ENCODE assay signal across 8 cellular contexts in genomic region chr21:35616090-35616489, GRCh38.
A peak's percentile ranks its signal among the peaks of the same experiment; 100 is the strongest.
DNase-seq lines count a peak whose midpoint lies in the region; ATAC-seq, FAIRE-seq and TF ChIP-seq lines count a peak whose summit lies in the region.

No MANE protein-coding gene starts in this region.

- no peak for TF ChIP-seq POLR2A in heart left ventricle (IDR thresholded peaks at IDR 0.05)
- no peak for TF ChIP-seq POLR2A in upper lobe of left lung (IDR thresholded peaks at IDR 0.05)
- no peak for TF ChIP-seq POLR2A in GM12891 (IDR thresholded peaks at IDR 0.05; ENCODE audit: low read depth, low read length)

- 47 to 59% (median 50%) methylated on average over 4 of the region's 4 CpGs for WGBS in heart left ventricle, 4 donors
- WGBS in upper lobe of left lung, 2 donors, result 29 to 33% methylated on average over 4 of the region's 4 CpGs

- H3K4me1 ChIP-seq in heart left ventricle, result peaks cover 0 to 17% (median 0%) of the 10 kb centered on the region in 12 donors
- peaks cover 14% of the 10 kb centered on the region for H3K4me1 ChIP-seq in RWPE2 (ENCODE audit: insufficient read depth, poor library complexity, severe bottlenecking)
- peaks cover 0 to 3% (median 0%) of the 10 kb centered on the region in 4 donors for H3K4me1 ChIP-seq in upper lobe of left lung

- no peaks in the 10 kb centered on the region for H3K36me3 ChIP-seq in heart left ventricle
- H3K36me3 ChIP-seq in RWPE2 (ENCODE audit: low read depth), result no peaks in the 10 kb centered on the region
- no peaks in the 10 kb centered on the region for H3K36me3 ChIP-seq in upper lobe of left lung

- peak in 10 of 12 donors; percentile 11 to 61 (median 38) for TF ChIP-seq CTCF in heart left ventricle (IDR thresholded peaks at IDR 0.05)
- TF ChIP-seq CTCF in RWPE2 (IDR thresholded peaks at IDR 0.05; ENCODE audit: poor library complexity, severe bottlenecking), result peak; percentile 56
- peak in 5 of 6 experiments; percentile 22 to 44 (median 39) for TF ChIP-seq CTCF in upper lobe of left lung (IDR thresholded peaks at IDR 0.05)

- H3K27ac ChIP-seq in heart left ventricle, result peak overlapping the region in 1 of 12 donors; percentile 28
- H3K27ac ChIP-seq in RWPE2 (ENCODE audit: poor library complexity, severe bottlenecking), result no peak overlapping the region
- no peak overlapping the region for H3K27ac ChIP-seq in upper lobe of left lung

- no peak for TF ChIP-seq EP300 in upper lobe of left lung (IDR thresholded peaks at IDR 0.05)

- peak; percentile 24 for FAIRE-seq in frontal cortex (lab: Jason Lieb, UNC)
- no peak for FAIRE-seq in GM12891 (lab: Jason Lieb, UNC)

- intact Hi-C loops in heart left ventricle (cut with DNase I) (loop anchor here in 3 of 10 donors (10.0 kb wide), 3 partner anchors 721 to 871 kb away; no protein-coding TSS in a partner anchor), cardiac septum (cut with DNase I) (loop anchor here (10.0 kb wide), 1 partner anchor 191 kb away; no protein-coding TSS in a partner anchor)

- ATAC-seq in heart left ventricle (peak in 1 of 4 donors; percentile 20), RWPE2 (ENCODE audit: low read depth) (no peak), upper lobe of left lung (ENCODE audit: low FRiP score in 2 of 2) (peak in 1 of 2 donors; percentile 74), GM21619 (IDR thresholded peaks at IDR 0.05; ENCODE audit: unreplicated experiment) (no peak)

- peaks cover 0 to 5% (median 0%) of the 10 kb centered on the region in 9 donors for H3K27me3 ChIP-seq in heart left ventricle
- no peaks in the 10 kb centered on the region for H3K27me3 ChIP-seq in RWPE2 (ENCODE audit: insufficient read depth, poor library complexity, severe bottlenecking)
- no peaks in the 10 kb centered on the region for H3K27me3 ChIP-seq in upper lobe of left lung

- H3K4me3 ChIP-seq in heart left ventricle (no peak overlapping the region), RWPE2 (ENCODE audit: severe bottlenecking) (no peak overlapping the region), upper lobe of left lung (no peak overlapping the region)

- peaks cover 0 to 3% (median 0%) of the 10 kb centered on the region in 12 donors for H3K9me3 ChIP-seq in heart left ventricle
- no peaks in the 10 kb centered on the region for H3K9me3 ChIP-seq in RWPE2 (ENCODE audit: severe bottlenecking)
- no peaks in the 10 kb centered on the region for H3K9me3 ChIP-seq in upper lobe of left lung

- no peak for DNase-seq in heart left ventricle
- no peak for DNase-seq in cardiac septum (ENCODE audit: low spot score)
- DNase-seq in RWPE2 (ENCODE audit: low spot score), result no peak
- no peak for DNase-seq in frontal cortex (ENCODE audit: low spot score in 2 of 2)
- no peak for DNase-seq in upper lobe of left lung
- no peak for DNase-seq in GM12891 (ENCODE audit: insufficient read length, low spot score)
- DNase-seq in activated effector memory CD4-positive, alpha-beta T cell treated with Interleukin-2 at 50 U/mL for 16 hours, result no peak

TF ChIP-seq in GM12891, 5 proteins besides CTCF, POLR2A, EP300 and RAD21:
- TF ChIP-seq POLR2AphosphoS5 (IDR thresholded peaks at IDR 0.05; ENCODE audit: low read depth, low read length) (no peak), SPI1 (IDR thresholded peaks at IDR 0.05; ENCODE audit: low read depth, low read length) (no peak), TAF1 (IDR thresholded peaks at IDR 0.05; ENCODE audit: low read depth, low read length) (no peak), POU2F2 (IDR thresholded peaks at IDR 0.05; ENCODE audit: low read depth, low read length) (no peak), PAX5 (IDR thresholded peaks at IDR 0.05; ENCODE audit: insufficient read depth, low read length, severe bottlenecking) (no peak)
